ENCODE assay signal across 32 cellular contexts in the genomic region with DNA sequence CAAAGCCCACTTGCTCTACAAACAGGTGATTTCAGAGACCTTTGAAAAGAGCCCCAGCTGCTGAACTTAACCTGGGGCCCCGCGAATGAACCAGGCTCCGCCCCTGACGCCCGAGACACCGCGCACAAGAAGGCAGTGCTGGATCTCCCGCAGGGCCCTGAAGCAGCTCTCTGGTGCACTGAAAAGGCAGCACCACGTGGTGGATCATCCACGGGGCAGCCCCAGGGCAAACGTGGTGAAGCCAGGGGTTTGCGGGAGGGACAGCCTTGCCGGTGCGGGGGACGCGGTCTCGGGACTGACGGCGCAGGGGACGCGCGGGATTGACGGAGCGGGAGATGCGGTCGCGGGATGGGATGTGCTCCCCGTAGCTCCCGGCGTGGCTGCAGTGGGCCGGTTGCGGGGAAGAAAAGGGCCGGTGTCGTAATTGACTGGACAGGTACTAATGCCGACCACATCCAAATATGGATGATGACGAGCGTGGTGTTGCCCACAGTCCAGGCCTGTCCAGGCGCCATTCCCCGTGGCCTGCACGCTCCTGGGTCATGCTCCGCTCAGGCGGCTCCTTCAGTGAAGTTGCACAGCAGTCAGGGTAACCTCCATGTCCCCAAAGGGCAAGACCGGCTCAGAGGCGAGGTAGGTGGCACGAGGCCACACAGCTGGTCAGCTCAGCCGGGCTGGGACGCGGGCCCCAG.
"Had no signal": no experiment of that assay in that cellular context is flagged by ENCODE, and none has a peak within 500 bp of the region (broad histone marks: within the 10 kb centered on the region; RNA-seq: fewer than 3 reads in every experiment).

No MANE protein-coding gene starts in this region.

- H3K4me3 Mint-ChIP-seq: activated naive CD4-positive, alpha-beta T cell treated with anti-CD3 and anti-CD28 coated beads for 36 hours; activated naive CD8-positive, alpha-beta T cell treated with anti-CD3 and anti-CD28 coated beads for 36 hours; nephron; stimulated activated memory B cell treated with anti-CD40 and anti-IgM and Interleukin-4, amounts not matched to agents 10 μg/mL and 1 μg/mL and 100 μg/mL, for 72 hours; stimulated activated naive CD8-positive, alpha-beta T cell treated with anti-CD3 and anti-CD28 coated beads, Interleukin-15, amount 100 ng/mL, for 72 hours; T-cell; T-helper 2 cell treated with Interferon-gamma antibody and Interleukin-4, amounts not matched to agents 5 μg/mL and 100 μg/mL, for 36 hours had no signal

- H2AFZ ChIP-seq: hepatocyte had no signal

- H3K4me1 ChIP-seq: adrenal gland, body of pancreas, gastroesophageal sphincter, prostate gland, thyroid gland had no signal

- H3K9me3 Mint-ChIP-seq: activated naive CD4-positive, alpha-beta T cell treated with anti-CD3 and anti-CD28 coated beads for 36 hours; activated naive CD8-positive, alpha-beta T cell treated with anti-CD3 and anti-CD28 coated beads for 36 hours; stimulated activated memory B cell treated with anti-CD40 and anti-IgM and Interleukin-4, amounts not matched to agents 10 μg/mL and 1 μg/mL and 100 μg/mL, for 72 hours; stimulated activated naive CD8-positive, alpha-beta T cell treated with anti-CD3 and anti-CD28 coated beads, Interleukin-15, amount 100 ng/mL, for 72 hours; T-cell; T-helper 2 cell treated with Interferon-gamma antibody and Interleukin-4, amounts not matched to agents 5 μg/mL and 100 μg/mL, for 36 hours had no signal

- H3K9me3 ChIP-seq: adrenal gland, body of pancreas, neutrophil, ovary, prostate gland, thyroid gland had no signal

- H3K36me3 ChIP-seq: adrenal gland, gastroesophageal sphincter, neutrophil, ovary, prostate gland, thyroid gland had no signal

- ATAC-seq: body of pancreas; gastroesophageal sphincter; left cardiac atrium; sciatic nerve; stimulated activated memory B cell treated with anti-CD40 and anti-IgM and Interleukin-4, amounts not matched to agents 10 μg/mL and 1 μg/mL and 100 μg/mL, for 72 hours; stimulated activated naive CD8-positive, alpha-beta T cell treated with anti-CD3 and anti-CD28 coated beads, Interleukin-15, amount 100 ng/mL, for 72 hours; T-cell had no signal

- H3K27ac ChIP-seq: adrenal gland, body of pancreas, coronary artery, dorsolateral prefrontal cortex, gastroesophageal sphincter, hepatocyte, neutrophil, ovary, prostate gland, skin epidermis, thyroid gland had no signal

- DNase-seq: activated CD4-positive, alpha-beta T cell treated with anti-CD3 and anti-CD28 coated beads for 4 hours; activated CD4-positive, alpha-beta T cell treated with anti-CD3 and anti-CD28 coated beads, Interleukin-2, amount 50 U/mL, for 4 hours; activated effector memory CD4-positive, alpha-beta T cell treated with anti-CD3 and anti-CD28 coated beads, Interleukin-2, amount 50 U/mL, for 16 hours; activated naive CD4-positive, alpha-beta T cell treated with anti-CD3 and anti-CD28 coated beads for 36 hours; activated naive CD8-positive, alpha-beta T cell treated with anti-CD3 and anti-CD28 coated beads for 36 hours; activated T-cell treated with anti-CD3 and anti-CD28 coated beads for 4 hours; adrenal gland; cerebellar nuclear complex; dorsolateral prefrontal cortex; effector memory CD4-positive, alpha-beta T cell; erythroblast; islet precursor cell; left cardiac atrium; midbrain; ovary; retina; stimulated activated CD4-positive, alpha-beta T cell treated with anti-CD3 and anti-CD28 coated beads, Interleukin-4, amount 100 ng/mL, for 24 hours; stimulated activated naive CD8-positive, alpha-beta T cell treated with anti-CD3 and anti-CD28 coated beads, Interleukin-15, amount 100 ng/mL, for 72 hours; substantia nigra; T-cell; thyroid gland had no signal

- H3K4me3 ChIP-seq: adrenal gland, body of pancreas, coronary artery, dorsolateral prefrontal cortex, gastroesophageal sphincter, hepatocyte, ovary, prostate gland, skin epidermis, thyroid gland had no signal

- H3K79me2 ChIP-seq: hepatocyte had no signal

- H3K27ac Mint-ChIP-seq: activated naive CD4-positive, alpha-beta T cell treated with anti-CD3 and anti-CD28 coated beads for 36 hours; activated naive CD8-positive, alpha-beta T cell treated with anti-CD3 and anti-CD28 coated beads for 36 hours; nephron; stimulated activated memory B cell treated with anti-CD40 and anti-IgM and Interleukin-4, amounts not matched to agents 10 μg/mL and 1 μg/mL and 100 μg/mL, for 72 hours; stimulated activated naive CD8-positive, alpha-beta T cell treated with anti-CD3 and anti-CD28 coated beads, Interleukin-15, amount 100 ng/mL, for 72 hours; T-cell; T-helper 2 cell treated with Interferon-gamma antibody and Interleukin-4, amounts not matched to agents 5 μg/mL and 100 μg/mL, for 36 hours had no signal

- H3K36me3 Mint-ChIP-seq: activated naive CD8-positive, alpha-beta T cell treated with anti-CD3 and anti-CD28 coated beads for 36 hours; stimulated activated memory B cell treated with anti-CD40 and anti-IgM and Interleukin-4, amounts not matched to agents 10 μg/mL and 1 μg/mL and 100 μg/mL, for 72 hours; T-cell had no signal

- H3K4me2 ChIP-seq: hepatocyte had no signal

- H3K4me1 Mint-ChIP-seq: nephron; stimulated activated memory B cell treated with anti-CD40 and anti-IgM and Interleukin-4, amounts not matched to agents 10 μg/mL and 1 μg/mL and 100 μg/mL, for 72 hours had no signal

- H3K27me3 ChIP-seq: adrenal gland, body of pancreas, dorsolateral prefrontal cortex, hepatocyte, ovary, thyroid gland had no signal
